In genomic region chr1:7916431-7916830, GRCh38 we compare ENCODE assay signal across 31 cellular contexts. TPM values are rescaled to one million over a fixed set of nuclear protein-coding genes. Genes with fewer than 3 reads are reported as not detected.
DNase-seq lines count a peak whose midpoint lies in the region; ATAC-seq and TF ChIP-seq lines count a peak whose summit lies in the region.
"Had no signal": no experiment of that assay in that cellular context is flagged by ENCODE, and none has a peak within 500 bp of the region (broad histone marks: within the 10 kb centered on the region; RNA-seq: fewer than 3 reads in every experiment).

No MANE protein-coding gene starts in this region.

- intact Hi-C loops in CD8-positive, alpha-beta T cell (cut with DNase I, micrococcal nuclease): loop anchor here in 1 of 2 experiments (10.0 kb wide), 1 partner anchor 48 kb away; the partner anchor contains the start of gene PARK7
- intact Hi-C loops in natural killer cell (cut with micrococcal nuclease): loop anchor here (2.0 to 5.0 kb wide), 2 partner anchors 14 to 46 kb away; partner anchors contain the start of gene PARK7

- H3K4me1 Mint-ChIP-seq in activated CD8-positive, alpha-beta memory T cell treated with anti-CD3 and anti-CD28 coated beads, Interleukin-2, amount 10 ng/mL, durations not matched to agents 7 days and 5 days: peaks cover 43% of the 10 kb centered on the region
- peaks cover 41% of the 10 kb centered on the region for H3K4me1 Mint-ChIP-seq in CD8-positive, alpha-beta T cell (ENCODE audit: low read depth)
- H3K4me1 Mint-ChIP-seq in activated naive CD8-positive, alpha-beta T cell treated with anti-CD3 and anti-CD28 coated beads for 36 hours: peaks cover 67% of the 10 kb centered on the region
- H3K4me1 Mint-ChIP-seq in natural killer cell: peaks cover 50 to 55% of the 10 kb centered on the region in 2 donors

- no peaks in the 10 kb centered on the region for H3K36me3 ChIP-seq in CD8-positive, alpha-beta T cell (ENCODE audit: insufficient read depth, low read length)
- H3K36me3 ChIP-seq in SJCRH30: no peaks in the 10 kb centered on the region
- H3K36me3 ChIP-seq: left ventricle myocardium inferior, neutrophil, right atrium auricular region, uterus had no signal

- H3K27me3 Mint-ChIP-seq in activated CD8-positive, alpha-beta memory T cell treated with anti-CD3 and anti-CD28 coated beads, Interleukin-2, amount 10 ng/mL, durations not matched to agents 7 days and 5 days: no peaks in the 10 kb centered on the region
- H3K27me3 Mint-ChIP-seq in CD8-positive, alpha-beta T cell (ENCODE audit: low read depth): no peaks in the 10 kb centered on the region
- no peaks in the 10 kb centered on the region for H3K27me3 Mint-ChIP-seq in activated naive CD8-positive, alpha-beta T cell treated with anti-CD3 and anti-CD28 coated beads for 36 hours
- no peaks in the 10 kb centered on the region for H3K27me3 Mint-ChIP-seq in natural killer cell (ENCODE audit: low read depth in 2 of 2)
- H3K27me3 Mint-ChIP-seq: activated CD4-positive, alpha-beta T cell treated with anti-CD3 and anti-CD28 coated beads, Interleukin-2, amount 10 ng/mL, durations not matched to agents 7 days and 5 days had no signal

- no peaks in the 10 kb centered on the region for H3K9me3 ChIP-seq in CD8-positive, alpha-beta T cell (ENCODE audit: low read length)
- H3K9me3 ChIP-seq in SJCRH30 (replicated peaks): no peaks in the 10 kb centered on the region
- H3K9me3 ChIP-seq: left ventricle myocardium inferior, neutrophil, right atrium auricular region, uterus had no signal

- H3K9me3 Mint-ChIP-seq in activated CD8-positive, alpha-beta memory T cell treated with anti-CD3 and anti-CD28 coated beads, Interleukin-2, amount 10 ng/mL, durations not matched to agents 7 days and 5 days (ENCODE audit: low read depth): no peaks in the 10 kb centered on the region
- no peaks in the 10 kb centered on the region for H3K9me3 Mint-ChIP-seq in CD8-positive, alpha-beta T cell
- peaks cover 4% of the 10 kb centered on the region for H3K9me3 Mint-ChIP-seq in activated naive CD8-positive, alpha-beta T cell treated with anti-CD3 and anti-CD28 coated beads for 36 hours
- H3K9me3 Mint-ChIP-seq in natural killer cell: no peaks in the 10 kb centered on the region
- H3K9me3 Mint-ChIP-seq: activated CD4-positive, alpha-beta T cell treated with anti-CD3 and anti-CD28 coated beads, Interleukin-2, amount 10 ng/mL, durations not matched to agents 7 days and 5 days had no signal

- H3K27me3 ChIP-seq in CD8-positive, alpha-beta T cell (ENCODE audit: insufficient read depth, low read length): no peaks in the 10 kb centered on the region
- no peaks in the 10 kb centered on the region; the same call in 1 of the 2 replicates for H3K27me3 ChIP-seq in SJCRH30
- H3K27me3 ChIP-seq: right atrium auricular region, uterus had no signal

- ATAC-seq in activated CD8-positive, alpha-beta memory T cell treated with anti-CD3 and anti-CD28 coated beads, Interleukin-2, amount 10 ng/mL, durations not matched to agents 7 days and 5 days: no peak
- ATAC-seq in CD8-positive, alpha-beta T cell: no peak
- ATAC-seq in natural killer cell (no peak), HG03025 (IDR thresholded peaks at IDR 0.05; ENCODE audit: low FRiP score, unreplicated experiment) (no peak), GM18861 (IDR thresholded peaks at IDR 0.05; ENCODE audit: unreplicated experiment) (no peak)
- ATAC-seq: GM12878, K562 had no signal

- H3K4me1 ChIP-seq in CD8-positive, alpha-beta T cell (ENCODE audit: insufficient read depth, low read length): peaks cover 13% of the 10 kb centered on the region
- H3K4me1 ChIP-seq in SJCRH30: no peaks in the 10 kb centered on the region
- H3K4me1 ChIP-seq: left ventricle myocardium inferior, right atrium auricular region, uterus had no signal

- no peak overlapping the region for H3K27ac ChIP-seq in CD8-positive, alpha-beta T cell (ENCODE audit: low read depth, low read length)
- H3K27ac ChIP-seq in SJCRH30: no peak overlapping the region
- H3K27ac ChIP-seq: left ventricle myocardium inferior, neutrophil, right atrium auricular region, uterus, VCaP had no signal

- peak; percentile 56 for DNase-seq in activated CD8-positive, alpha-beta memory T cell treated with anti-CD3 and anti-CD28 coated beads for 24 hours
- no peak for DNase-seq in activated CD8-positive, alpha-beta memory T cell treated with anti-CD3 and anti-CD28 coated beads, Interleukin-2, amount 10 ng/mL, durations not matched to agents 7 days and 5 days
- DNase-seq in CD8-positive, alpha-beta T cell: no peak
- DNase-seq in activated naive CD8-positive, alpha-beta T cell treated with anti-CD3 and anti-CD28 coated beads for 36 hours: no peak
- DNase-seq in natural killer cell (no peak), SJCRH30 (no peak)
- DNase-seq: activated CD4-positive, alpha-beta T cell treated with anti-CD3 and anti-CD28 coated beads, Interleukin-2, amount 10 ng/mL, durations not matched to agents 7 days and 5 days; cortex of kidney; erythroblast; glutamatergic neuron; GOT3; islet precursor cell; left ventricle myocardium inferior; mesendoderm; NCI-H1092 treated with DMSO at 0.1 percent for 48 hours; NCI-H1694 treated with DMSO at 0.1 percent for 48 hours; NCI-H446 treated with DMSO at 0.1 percent for 48 hours; NCI-H82; posterior cingulate gyrus; SHP77 treated with DMSO at 0.1 percent for 48 hours; SW 1271; uterus had no signal

- H3K36me3 Mint-ChIP-seq in activated CD8-positive, alpha-beta memory T cell treated with anti-CD3 and anti-CD28 coated beads, Interleukin-2, amount 10 ng/mL, durations not matched to agents 7 days and 5 days: peaks cover 6% of the 10 kb centered on the region
- H3K36me3 Mint-ChIP-seq in CD8-positive, alpha-beta T cell: no peaks in the 10 kb centered on the region
- H3K36me3 Mint-ChIP-seq in activated naive CD8-positive, alpha-beta T cell treated with anti-CD3 and anti-CD28 coated beads for 36 hours: peaks cover 45% of the 10 kb centered on the region
- no peaks in the 10 kb centered on the region for H3K36me3 Mint-ChIP-seq in natural killer cell

- POLR2A ChIA-PET in CD8-positive, alpha-beta T cell (lab: Charles Lee): no interaction called here

- CTCF ChIA-PET in activated CD8-positive, alpha-beta memory T cell treated with anti-CD3 and anti-CD28 coated beads, Interleukin-2, amount 10 ng/mL, durations not matched to agents 7 days and 5 days (lab: Charles Lee): interaction anchor here (1.4 to 2.2 kb wide), 5 partner anchors 9 to 41 kb away, joined by 3 to 11 read pairs (median 7); partner anchors contain the start of gene TNFRSF9
- CTCF ChIA-PET in CD8-positive, alpha-beta T cell (lab: Charles Lee): interaction anchor here (0.8 to 2.2 kb wide), 4 partner anchors 9 to 26 kb away, joined by 3 to 5 read pairs (median 4); no protein-coding TSS in a partner anchor

- no peak overlapping the region for H3K4me3 ChIP-seq in CD8-positive, alpha-beta T cell (ENCODE audit: low read depth, low read length)
- H3K4me3 ChIP-seq in SJCRH30: no peak overlapping the region
- H3K4me3 ChIP-seq: GM12878, K562, left ventricle myocardium inferior, right atrium auricular region, smooth muscle cell, uterus had no signal

- no peak overlapping the region for H3K4me3 Mint-ChIP-seq in activated CD8-positive, alpha-beta memory T cell treated with anti-CD3 and anti-CD28 coated beads, Interleukin-2, amount 10 ng/mL, durations not matched to agents 7 days and 5 days
- no peak overlapping the region for H3K4me3 Mint-ChIP-seq in CD8-positive, alpha-beta T cell
- peak overlapping the region; percentile 24 for H3K4me3 Mint-ChIP-seq in activated naive CD8-positive, alpha-beta T cell treated with anti-CD3 and anti-CD28 coated beads for 36 hours
- H3K4me3 Mint-ChIP-seq in natural killer cell: peak overlapping the region; percentile 69
- H3K4me3 Mint-ChIP-seq: activated CD4-positive, alpha-beta T cell treated with anti-CD3 and anti-CD28 coated beads, Interleukin-2, amount 10 ng/mL, durations not matched to agents 7 days and 5 days; B cell had no signal

- no peak overlapping the region for H3K27ac Mint-ChIP-seq in activated CD8-positive, alpha-beta memory T cell treated with anti-CD3 and anti-CD28 coated beads, Interleukin-2, amount 10 ng/mL, durations not matched to agents 7 days and 5 days
- peak overlapping the region; percentile 77 for H3K27ac Mint-ChIP-seq in CD8-positive, alpha-beta T cell
- H3K27ac Mint-ChIP-seq in activated naive CD8-positive, alpha-beta T cell treated with anti-CD3 and anti-CD28 coated beads for 36 hours: peak overlapping the region; percentile 86
- H3K27ac Mint-ChIP-seq in natural killer cell: peak overlapping the region; percentile 72 to 84
- H3K27ac Mint-ChIP-seq: activated CD4-positive, alpha-beta T cell treated with anti-CD3 and anti-CD28 coated beads, Interleukin-2, amount 10 ng/mL, durations not matched to agents 7 days and 5 days; B cell had no signal

- no peak for TF ChIP-seq CTCF in CD8-positive, alpha-beta T cell (IDR thresholded peaks at IDR 0.05)
- no peak for TF ChIP-seq CTCF in natural killer cell (IDR thresholded peaks at IDR 0.05)

RNA-seq across cellular contexts. Expression of gene TNFRSF9, which starts 24.2 kb away (rescaled TPM):
- 10 to 100 TPM; 19.2 to 68.1 TPM for total RNA-seq in activated CD8-positive, alpha-beta memory T cell treated with anti-CD3 and anti-CD28 coated beads, Interleukin-2, amount 10 ng/mL, durations not matched to agents 7 days and 5 days
- 1 to 10 TPM; 3.8 to 3.9 TPM for total RNA-seq in CD8-positive, alpha-beta T cell
- 100 to 1,000 TPM; 146 to 149 TPM for total RNA-seq in activated naive CD8-positive, alpha-beta T cell treated with anti-CD3 and anti-CD28 coated beads for 36 hours
- total RNA-seq in natural killer cell: 1 to 10 TPM; 2.6 to 6.4 (median 4.2) TPM
- 0.13 TPM in 1 of 2 replicates, not detected in the other for total RNA-seq in SJCRH30 (2014; rRNA removed; shearing (Covaris generic))
- total RNA-seq: left ventricle myocardium inferior, right atrium auricular region, uterus had no signal

RNA-seq across cellular contexts. Expression of gene PARK7, which starts 45.1 kb away (rescaled TPM):
- total RNA-seq in activated CD8-positive, alpha-beta memory T cell treated with anti-CD3 and anti-CD28 coated beads, Interleukin-2, amount 10 ng/mL, durations not matched to agents 7 days and 5 days: 100 to 1,000 TPM; 310 to 434 TPM
- 10 to 100 TPM; 67.9 to 70.0 TPM for total RNA-seq in CD8-positive, alpha-beta T cell
- total RNA-seq in activated naive CD8-positive, alpha-beta T cell treated with anti-CD3 and anti-CD28 coated beads for 36 hours: 100 to 1,000 TPM; 565 to 569 TPM
- 100 to 1,000 TPM; 120 to 127 (median 127) TPM for total RNA-seq in natural killer cell
- 441 and 456 TPM in 2 replicates for total RNA-seq in SJCRH30 (2014; rRNA removed; shearing (Covaris generic))

Comparison
In these comparisons a context has a peak if more than half of its experiments do, and no peak if none do; other contexts are left out.
1. H3K4me3 Mint-ChIP-seq: peak in activated naive CD8-positive, alpha-beta T cell treated with anti-CD3 and anti-CD28 coated beads for 36 hours (single experiment) and natural killer cell (single experiment); none in activated CD8-positive, alpha-beta memory T cell treated with anti-CD3 and anti-CD28 coated beads, Interleukin-2, amount 10 ng/mL, durations not matched to agents 7 days and 5 days (single experiment) and CD8-positive, alpha-beta T cell (single experiment).